ENCODE assay signal across 8 cellular contexts in genomic region chr1:52686261-52686751, GRCh38. TPM values are rescaled to one million over a fixed set of nuclear protein-coding genes. Genes with fewer than 3 reads are reported as not detected.
DNase-seq lines count a peak whose midpoint lies in the region; ATAC-seq and TF ChIP-seq lines count a peak whose summit lies in the region.
"Not testable (repeated sequence)": the region's sequence is repeated elsewhere in the genome, so short reads cannot be mapped to it uniquely, and the experiment has no call there.

No MANE protein-coding gene starts in this region.

- H3K4me1 Mint-ChIP-seq in CD4-positive, CD25-positive, alpha-beta regulatory T cell, result peaks cover 2 to 27% (median 14%) of the 10 kb centered on the region in 4 donors

- peak overlapping the region in 1 of 4 donors; percentile 79 for H3K4me3 Mint-ChIP-seq in CD4-positive, CD25-positive, alpha-beta regulatory T cell

- TF ChIP-seq CTCF in LNCAP (IDR thresholded peaks at IDR 0.05) (peak; percentile 82), Panc1 (IDR thresholded peaks at IDR 0.05) (peak; percentile 93)

- peak overlapping the region in 2 of 3 donors; percentile 69 to 75 for H3K27ac Mint-ChIP-seq in CD4-positive, CD25-positive, alpha-beta regulatory T cell

- not testable (repeated sequence) for H3K9me3 Mint-ChIP-seq in CD4-positive, CD25-positive, alpha-beta regulatory T cell

- H3K36me3 ChIP-seq in CD4-positive, CD25-positive, alpha-beta regulatory T cell (ENCODE audit: control insufficient read depth, insufficient read depth, low read length), result not testable (repeated sequence)
- H3K36me3 ChIP-seq in Panc1 (ENCODE audit: control insufficient read depth, insufficient read depth, low read length), result peaks cover 11% of the 10 kb centered on the region

- in situ Hi-C loops in Panc1 (cut with HindIII; ENCODE audit: low pct_unique_long_range_greater_than_20kb, low sequenced_read_pairs), result not testable (repeated sequence)

- DNase-seq in CD4-positive, CD25-positive, alpha-beta regulatory T cell, result peak; percentile 61 to 91 (median 80)
- not testable (repeated sequence) for DNase-seq in Panc1 (ENCODE audit: low read depth, low spot score)
- peak; percentile 38 for DNase-seq in activated CD8-positive, alpha-beta memory T cell treated with anti-CD3 and anti-CD28 coated beads, Interleukin-2, amount 50 U/mL, for 24 hours (ENCODE audit: extremely low read depth)
- peak; percentile 64 for DNase-seq in effector CD8-positive, alpha-beta T cell (lab: John Stamatoyannopoulos, UW)
- peak; percentile 76 to 85 for DNase-seq in lung microvascular endothelial cell (ENCODE audit: low read depth in 2 of 2)
- peak; percentile 30 for DNase-seq in stimulated activated CD8-positive, alpha-beta memory T cell treated with anti-CD3 and anti-CD28 coated beads, Interleukin-12 subunit alpha, Interleukin-12 subunit beta, amount 100 ng/mL, for 24 hours (ENCODE audit: extremely low read depth)

- not testable (repeated sequence) for BruUV-seq in Panc1 (replicated peaks; lab: Mats Ljungman, UMichigan)

- peak; percentile 93 to 97 for ATAC-seq in CD4-positive, CD25-positive, alpha-beta regulatory T cell (ENCODE audit: low read depth in 2 of 2)
- ATAC-seq in GM21619 (IDR thresholded peaks at IDR 0.05; ENCODE audit: unreplicated experiment), result peak; percentile 81
- ATAC-seq in Panc1, result peak; percentile 77

- intact Hi-C loops in Panc1 (cut with micrococcal nuclease; ENCODE audit: unreplicated experiment), result not testable (repeated sequence)

- not testable (repeated sequence) for H3K27me3 ChIP-seq in CD4-positive, CD25-positive, alpha-beta regulatory T cell (ENCODE audit: control insufficient read depth, insufficient read depth, low read length); Panc1 (ENCODE audit: control insufficient read depth, insufficient read depth, low read length)

- POLR2A ChIA-PET in Panc1 (lab: Charles Lee), result not testable (repeated sequence)

- not testable (repeated sequence) for H3K9me3 ChIP-seq in CD4-positive, CD25-positive, alpha-beta regulatory T cell (ENCODE audit: control insufficient read depth in 2 of 2, low read length in 2 of 2); Panc1 (ENCODE audit: control insufficient read depth, insufficient read depth, low read depth, low read length)

- peak overlapping the region; percentile 10 for H3K4me3 ChIP-seq in CD4-positive, CD25-positive, alpha-beta regulatory T cell (ENCODE audit: low read depth, low read length)
- H3K4me3 ChIP-seq in Panc1 (ENCODE audit: low read depth in 2 of 2, low read length in 2 of 2), result not testable (repeated sequence)

- peaks cover 18% of the 10 kb centered on the region for H3K36me3 Mint-ChIP-seq in CD4-positive, CD25-positive, alpha-beta regulatory T cell

- not testable (repeated sequence) for H3K4me1 ChIP-seq in CD4-positive, CD25-positive, alpha-beta regulatory T cell (ENCODE audit: control insufficient read depth, insufficient read depth, low read length, poor library complexity, severe bottlenecking); Panc1 (ENCODE audit: control insufficient read depth, insufficient read depth, low read length)

- H3K27ac ChIP-seq in CD4-positive, CD25-positive, alpha-beta regulatory T cell (ENCODE audit: insufficient read depth, low read length, poor library complexity, severe bottlenecking), result peak overlapping the region; percentile 41
- not testable (repeated sequence) for H3K27ac ChIP-seq in Panc1 (ENCODE audit: low read length)

- H3K27me3 Mint-ChIP-seq in CD4-positive, CD25-positive, alpha-beta regulatory T cell, result not testable (repeated sequence)

- CTCF ChIA-PET in Panc1 (lab: Charles Lee), result interaction anchor here (0.6 to 1.1 kb wide), 4 partner anchors 14 to 236 kb away, joined by 3 to 5 read pairs (median 4); partner anchors contain the start of gene TUT4

RNA-seq across cellular contexts. Expression of gene COA7, which starts 11.8 kb away (rescaled TPM):
- 5.4 TPM for total RNA-seq in CD4-positive, CD25-positive, alpha-beta regulatory T cell
- 1 to 10 TPM; 2.4 to 4.6 (median 3.2) TPM for polyA plus RNA-seq in CD4-positive, CD25-positive, alpha-beta regulatory T cell
- total RNA-seq in Panc1 (2021; ENCODE audit: unreplicated experiment), result 44.9 TPM
- polyA plus RNA-seq in Panc1 (2012; ENCODE audit: insufficient read length), result 26.8 TPM
- total RNA-seq in lung microvascular endothelial cell, result 7.0 and 7.7 TPM in 2 replicates

RNA-seq across cellular contexts. Expression of gene ZYG11B, which starts 39.9 kb away (rescaled TPM):
- 21.1 TPM for total RNA-seq in CD4-positive, CD25-positive, alpha-beta regulatory T cell
- polyA plus RNA-seq in CD4-positive, CD25-positive, alpha-beta regulatory T cell, result 10 to 100 TPM; 13.6 to 16.5 (median 15.0) TPM
- total RNA-seq in Panc1 (2021; ENCODE audit: unreplicated experiment) (30.7 TPM), lung microvascular endothelial cell (22.4 and 25.8 TPM in 2 replicates)
- polyA plus RNA-seq in Panc1 (2012; ENCODE audit: insufficient read length), result 6.8 TPM

RNA-seq across cellular contexts. Expression of gene SHISAL2A, which starts 53.3 kb away (rescaled TPM):
- 27.2 TPM for total RNA-seq in CD4-positive, CD25-positive, alpha-beta regulatory T cell
- polyA plus RNA-seq in CD4-positive, CD25-positive, alpha-beta regulatory T cell, result 1 to 10 TPM; 4.3 to 8.0 (median 5.8) TPM
- 0.23 TPM for total RNA-seq in Panc1 (2021; ENCODE audit: unreplicated experiment)
- 0.39 TPM for polyA plus RNA-seq in Panc1 (2012; ENCODE audit: insufficient read length)
- not detected in 2 replicates for total RNA-seq in lung microvascular endothelial cell

Comparison
In these comparisons a context has a peak if more than half of its experiments do, and no peak if none do; other contexts are left out.
1. RNA of gene SHISAL2A, which starts 53.3 kb away (total RNA-seq): 27.2 TPM in CD4-positive, CD25-positive, alpha-beta regulatory T cell (single experiment); 0.23 TPM in Panc1 (single experiment) and not detected in lung microvascular endothelial cell; every median in the first group is over 10 times any median in the second.
2. Peak in every context shown above with its lines, with median percentiles within 50 percentile points of each other: ATAC-seq.